Comparison of ENCODE assay signal across 26 cellular contexts in the genomic region with DNA sequence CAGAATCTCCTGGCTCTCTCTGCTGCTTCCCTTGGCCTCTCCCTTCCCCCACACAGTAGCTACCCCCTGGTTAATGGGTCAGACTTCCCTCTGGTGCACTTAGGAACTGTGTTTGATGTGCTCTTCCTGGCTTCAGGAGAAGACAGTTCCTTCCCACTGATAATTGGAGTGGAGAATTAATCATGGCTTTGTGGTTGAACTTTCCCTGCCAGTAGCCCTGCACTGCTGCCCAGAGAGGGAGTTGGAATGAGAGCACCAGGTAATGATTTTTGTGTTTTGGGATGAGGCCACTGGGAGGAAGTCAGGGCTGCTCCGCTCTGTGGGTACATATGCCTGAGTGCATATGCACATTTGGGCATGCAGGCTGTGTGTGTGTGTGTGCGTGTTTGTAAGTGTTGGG. TPM values are rescaled to one million over a fixed set of nuclear protein-coding genes. Genes with fewer than 3 reads are reported as not detected.
DNase-seq lines count a peak whose midpoint lies in the region; ATAC-seq, FAIRE-seq and TF ChIP-seq lines count a peak whose summit lies in the region.
"Had no signal": no experiment of that assay in that cellular context is flagged by ENCODE, and none has a peak within 500 bp of the region (broad histone marks: within the 10 kb centered on the region; RNA-seq: fewer than 3 reads in every experiment).

No MANE protein-coding gene starts in this region.

- peaks cover 0 to 5% of the 10 kb centered on the region in 2 donors for H3K4me1 Mint-ChIP-seq in natural killer cell

- H3K4me2 ChIP-seq in trophoblast cell (ENCODE audit: low read length): no peak overlapping the region
- H3K4me2 ChIP-seq: BLaER1 treated with 17β-estradiol and CSF1 and Interleukin-3, amounts not matched to agents 10 nM and 100 nM had no signal

- H3K79me2 ChIP-seq in trophoblast cell (ENCODE audit: control insufficient read depth, insufficient read depth, low read length, poor library complexity): no peaks in the 10 kb centered on the region

- peaks cover 3 to 15% of the 10 kb centered on the region in 2 donors for H3K9me3 Mint-ChIP-seq in natural killer cell

- no peak for ATAC-seq in natural killer cell
- ATAC-seq in HG03460 (IDR thresholded peaks at IDR 0.05; ENCODE audit: unreplicated experiment): no peak

- no peak overlapping the region for H2BK5ac ChIP-seq in trophoblast cell (ENCODE audit: low read depth, low read length, poor library complexity)

- no peaks in the 10 kb centered on the region for H3K36me3 ChIP-seq in trophoblast cell (ENCODE audit: control insufficient read depth in 1 of 2, insufficient read depth in 2 of 2, low read length in 2 of 2)
- H3K36me3 ChIP-seq: BLaER1 treated with 17β-estradiol and CSF1 and Interleukin-3, amounts not matched to agents 10 nM and 100 nM; SJSA1 had no signal

- no peak overlapping the region for H3K4me3 ChIP-seq in coronary artery
- no peak overlapping the region for H3K4me3 ChIP-seq in trophoblast cell (ENCODE audit: low read depth, low read length)
- H3K4me3 ChIP-seq: BLaER1 treated with 17β-estradiol and CSF1 and Interleukin-3, amounts not matched to agents 10 nM and 100 nM; SJSA1 had no signal

- peaks cover 5% of the 10 kb centered on the region for H3K9me3 ChIP-seq in trophoblast cell (ENCODE audit: insufficient read depth, low read depth, low read length)

- H3K36me3 Mint-ChIP-seq in natural killer cell: peaks cover 24% of the 10 kb centered on the region

- H3K27ac ChIP-seq in coronary artery: no peak overlapping the region
- no peak overlapping the region for H3K27ac ChIP-seq in trophoblast cell (ENCODE audit: low read depth, low read length)
- H3K27ac ChIP-seq: BLaER1 treated with 17β-estradiol and CSF1 and Interleukin-3, amounts not matched to agents 10 nM and 100 nM; HL-60; SJSA1 had no signal

- DNase-seq in GM03348 (ENCODE audit: low spot score) (peak; percentile 39), RCC 7860 (ENCODE audit: low spot score) (peak; percentile 19), coronary artery (ENCODE audit: low spot score) (peak; percentile 46), trophoblast cell (no peak), natural killer cell (no peak), NCI-H1436 (lab: John Stamatoyannopoulos, UW) (no peak)
- no peak for DNase-seq in effector CD8-positive, alpha-beta T cell (lab: John Stamatoyannopoulos, UW)
- DNase-seq: CD4-positive, alpha-beta T cell; GOT3; HCEC 1CT; NCI-H1092; NCI-H1436 treated with DMSO at 0.1 percent for 48 hours; NCI-H187 treated with DMSO at 0.1 percent for 48 hours; NCI-H2171 treated with DMSO at 0.1 percent for 48 hours; NCI-H345; NCI-H510A treated with DMSO at 0.1 percent for 48 hours; NCI-H774; Right ventricle myocardium superior; RPMI8226 had no signal

- no peak overlapping the region for H3K9ac ChIP-seq in trophoblast cell (ENCODE audit: low read length)
- H3K9ac ChIP-seq: BLaER1 treated with 17β-estradiol and CSF1 and Interleukin-3, amounts not matched to agents 10 nM and 100 nM had no signal

- TF ChIP-seq CTCF in coronary artery (IDR thresholded peaks at IDR 0.05): no peak
- no peak for TF ChIP-seq CTCF in natural killer cell (IDR thresholded peaks at IDR 0.05)

- FAIRE-seq in RCC 7860 (lab: Jason Lieb, UNC): peak; percentile 61
- FAIRE-seq: D721Med had no signal

- no peak overlapping the region for H4K12ac ChIP-seq in trophoblast cell (ENCODE audit: low read depth, low read length)

- no peak overlapping the region for H3K27ac Mint-ChIP-seq in natural killer cell
- H3K27ac Mint-ChIP-seq: CD4-positive, alpha-beta T cell had no signal

- peaks cover 0 to 11% of the 10 kb centered on the region in 2 experiments for H3K4me1 ChIP-seq in trophoblast cell (ENCODE audit: control insufficient read depth in 1 of 2, insufficient read depth in 2 of 2, low read length in 2 of 2)
- H3K4me1 ChIP-seq: SJSA1 had no signal

- H3K23ac ChIP-seq in trophoblast cell (ENCODE audit: low read length): no peak overlapping the region

- H2BK120ac ChIP-seq in trophoblast cell (ENCODE audit: insufficient read depth, low read length, poor library complexity): no peak overlapping the region

- no peak overlapping the region for H2AK5ac ChIP-seq in trophoblast cell (ENCODE audit: low read length)

- intact Hi-C loops in natural killer cell (cut with micrococcal nuclease): no loop called here

- no peak overlapping the region for H3K4me3 Mint-ChIP-seq in natural killer cell
- H3K4me3 Mint-ChIP-seq: CD4-positive, alpha-beta T cell had no signal

- WGBS in trophoblast cell (ENCODE audit: extremely low coverage, insufficient coverage, insufficient read length): no CpG with 5 or more reads among the region's 2 CpGs

- no peak overlapping the region for H3K18ac ChIP-seq in trophoblast cell (ENCODE audit: low read length)

- H3K79me1 ChIP-seq in trophoblast cell (ENCODE audit: low read length): no peaks in the 10 kb centered on the region

- H4K91ac ChIP-seq in trophoblast cell (ENCODE audit: low read depth, low read length): no peak overlapping the region

- no peak overlapping the region for H4K8ac ChIP-seq in trophoblast cell (ENCODE audit: low read depth, low read length)

- no peak overlapping the region for H3K4ac ChIP-seq in trophoblast cell (ENCODE audit: low read depth, low read length)

- H3K14ac ChIP-seq in trophoblast cell (ENCODE audit: low read length): no peak overlapping the region

- H2AFZ ChIP-seq in trophoblast cell (ENCODE audit: insufficient read depth, low read length, poor library complexity): no peak overlapping the region

- peak overlapping the region; percentile 19 for H2BK12ac ChIP-seq in trophoblast cell (ENCODE audit: low read length)

- no peaks in the 10 kb centered on the region for H3K27me3 ChIP-seq in trophoblast cell (ENCODE audit: insufficient read depth, low read length)
- H3K27me3 ChIP-seq: BLaER1 treated with 17β-estradiol and CSF1 and Interleukin-3, amounts not matched to agents 10 nM and 100 nM; SJSA1 had no signal

- H3K27me3 Mint-ChIP-seq in natural killer cell (ENCODE audit: low read depth in 2 of 2): peaks cover 8 to 12% of the 10 kb centered on the region in 2 donors

RNA-seq across cellular contexts. Expression of a gene that starts 39.7 kb away (rescaled TPM):
- polyA plus RNA-seq in trophoblast cell (2013): 0.62 and 0.63 TPM in 2 replicates
- total RNA-seq in natural killer cell: 1 to 10 TPM in 1 of 3 donors, under 1 TPM in 2; 0.56 to 2.5 (median 0.88) TPM
- total RNA-seq: A172, SJSA1 had no signal

RNA-seq across cellular contexts. Expression of a gene that starts 46.0 kb away (rescaled TPM):
- polyA plus RNA-seq in trophoblast cell (2013): 0.44 and 0.59 TPM in 2 replicates
- total RNA-seq in natural killer cell: not detected
- total RNA-seq: CD4-positive, alpha-beta T cell; G401; Right ventricle myocardium superior had no signal

Comparison
In these comparisons a context has a peak if more than half of its experiments do, and no peak if none do; other contexts are left out.
1. DNase-seq: peak in GM03348 (single experiment), RCC 7860 (single experiment) and coronary artery (single experiment); none in trophoblast cell (0 of 2), natural killer cell (single experiment), effector CD8-positive, alpha-beta T cell (single experiment) and NCI-H1436 (single experiment).